Comparison of ENCODE assay signal across 1 cellular context in genomic region chr4:4256799-4257198, GRCh38.
TF ChIP-seq lines count a peak whose summit lies in the region.

No MANE protein-coding gene starts in this region.

TF ChIP-seq in IMR-90, 13 proteins besides CTCF, POLR2A, EP300 and RAD21:
- TF ChIP-seq ELK1 (IDR thresholded peaks at IDR 0.05; ENCODE audit: borderline replicate concordance, low read depth, low read length) = no peak
- no peak for TF ChIP-seq CEBPB (IDR thresholded peaks at IDR 0.05; ENCODE audit: low read depth, low read length)
- no peak for TF ChIP-seq SMC3 (IDR thresholded peaks at IDR 0.05; ENCODE audit: low read depth, low read length)
- no peak for TF ChIP-seq BHLHE40 (IDR thresholded peaks at IDR 0.05; ENCODE audit: low read depth, low read length)
- TF ChIP-seq USF2 (IDR thresholded peaks at IDR 0.05; ENCODE audit: low read depth, low read length) = no peak
- no peak for TF ChIP-seq FOS (IDR thresholded peaks at IDR 0.05; ENCODE audit: low read depth, low read length)
- TF ChIP-seq NFE2L2 (IDR thresholded peaks at IDR 0.05; ENCODE audit: low read depth, low read length) = no peak
